9 cellular contexts compared by ENCODE assay signal in genomic region chr2:85439569-85439968, GRCh38. TPM values are rescaled to one million over a fixed set of nuclear protein-coding genes. Genes with fewer than 3 reads are reported as not detected.
DNase-seq lines count a peak whose midpoint lies in the region; ATAC-seq and TF ChIP-seq lines count a peak whose summit lies in the region.
"Not testable (repeated sequence)": the region's sequence is repeated elsewhere in the genome, so short reads cannot be mapped to it uniquely, and the experiment has no call there.
"Had no signal": no experiment of that assay in that cellular context is flagged by ENCODE, and none has a peak within 500 bp of the region (broad histone marks: within the 10 kb centered on the region; RNA-seq: fewer than 3 reads in every experiment).

No MANE protein-coding gene starts in this region.

- H3K36me3 Mint-ChIP-seq in CD4-positive, CD25-positive, alpha-beta regulatory T cell; T-cell; activated CD8-positive, alpha-beta T cell treated with anti-CD3 and anti-CD28 coated beads for 36 hours (ENCODE audit: low read depth); activated naive CD4-positive, alpha-beta T cell treated with anti-CD3 and anti-CD28 coated beads, Interleukin-2, amount 50 U/mL, for 24 hours; stimulated activated naive CD8-positive, alpha-beta T cell treated with anti-CD3 and anti-CD28 coated beads, Interleukin-15, Interleukin-2, amounts not matched to agents 100 ng/mL and 50 ng/mL, for 24 hours (ENCODE audit: low read depth): not testable (repeated sequence)

- CTCF ChIA-PET in T-cell (lab: Charles Lee): interaction anchor here in 1 of 2 donors (0.6 to 2.5 kb wide), 2 partner anchors 21 to 112 kb away, joined by 3 to 12 read pairs; no protein-coding TSS in a partner anchor
- CTCF ChIA-PET in activated CD8-positive, alpha-beta T cell treated with anti-CD3 and anti-CD28 coated beads for 36 hours (lab: Charles Lee): interaction anchor here (1.2 to 2.2 kb wide), 2 partner anchors 18 to 20 kb away, joined by 4 to 8 read pairs; no protein-coding TSS in a partner anchor

- peaks cover 33% of the 10 kb centered on the region for H3K4me1 ChIP-seq in CD4-positive, CD25-positive, alpha-beta regulatory T cell (ENCODE audit: control insufficient read depth, insufficient read depth, low read length, poor library complexity, severe bottlenecking)
- H3K4me1 ChIP-seq in muscle layer of duodenum (ENCODE audit: control insufficient read depth in 1 of 2, insufficient read depth in 2 of 2, low read length in 2 of 2) (peaks cover 15 to 19% of the 10 kb centered on the region in 2 donors), transverse colon (peaks cover 18 to 34% (median 25%) of the 10 kb centered on the region in 4 donors)

- not testable (repeated sequence) for H3K27me3 ChIP-seq in CD4-positive, CD25-positive, alpha-beta regulatory T cell (ENCODE audit: control insufficient read depth, insufficient read depth, low read length); muscle layer of duodenum (ENCODE audit: low read depth, low read length); transverse colon

- POLR2A ChIA-PET in T-cell (lab: Charles Lee): interaction anchor here in 1 of 2 donors (0.6 kb wide), 1 partner anchor 288 kb away, joined by 3 read pairs; no protein-coding TSS in a partner anchor
- POLR2A ChIA-PET in activated CD8-positive, alpha-beta T cell treated with anti-CD3 and anti-CD28 coated beads for 36 hours (lab: Charles Lee): interaction anchor here (1.0 to 24.1 kb wide), 3 partner anchors 85 to 112 kb away, joined by 3 to 382 read pairs (median 3); partner anchors contain the start of genes ELMOD3, MAT2A, RETSAT and TGOLN2

- H3K4me1 Mint-ChIP-seq in CD4-positive, CD25-positive, alpha-beta regulatory T cell: peaks cover 5 to 45% (median 23%) of the 10 kb centered on the region in 4 donors
- peaks cover 24 to 27% (median 26%) of the 10 kb centered on the region in 3 donors for H3K4me1 Mint-ChIP-seq in T-cell
- peaks cover 33% of the 10 kb centered on the region for H3K4me1 Mint-ChIP-seq in activated CD8-positive, alpha-beta T cell treated with anti-CD3 and anti-CD28 coated beads for 36 hours (ENCODE audit: low read depth)
- peaks cover 29% of the 10 kb centered on the region for H3K4me1 Mint-ChIP-seq in activated naive CD4-positive, alpha-beta T cell treated with anti-CD3 and anti-CD28 coated beads, Interleukin-2, amount 50 U/mL, for 24 hours
- H3K4me1 Mint-ChIP-seq in stimulated activated naive CD8-positive, alpha-beta T cell treated with anti-CD3 and anti-CD28 coated beads, Interleukin-15, Interleukin-2, amounts not matched to agents 100 ng/mL and 50 ng/mL, for 24 hours (ENCODE audit: low read depth): peaks cover 28% of the 10 kb centered on the region

- not testable (repeated sequence) for H3K36me3 ChIP-seq in CD4-positive, CD25-positive, alpha-beta regulatory T cell (ENCODE audit: control insufficient read depth, insufficient read depth, low read length); muscle layer of duodenum (ENCODE audit: control insufficient read depth in 1 of 2, insufficient read depth in 2 of 2, low read length in 2 of 2); transverse colon

- H3K4me3 ChIP-seq in CD4-positive, CD25-positive, alpha-beta regulatory T cell (ENCODE audit: low read depth, low read length): peak overlapping the region; percentile 14
- not testable (repeated sequence) for H3K4me3 ChIP-seq in muscle layer of duodenum (ENCODE audit: low read depth in 1 of 2, low read length in 2 of 2); transverse colon

- TF ChIP-seq POLR2A in transverse colon (IDR thresholded peaks at IDR 0.05): not testable (repeated sequence)

- not testable (repeated sequence) for H3K9me3 ChIP-seq in CD4-positive, CD25-positive, alpha-beta regulatory T cell (ENCODE audit: control insufficient read depth in 2 of 2, low read length in 2 of 2); muscle layer of duodenum (ENCODE audit: control insufficient read depth in 1 of 2, low read length in 2 of 2); transverse colon

- H3K4me3 Mint-ChIP-seq in CD4-positive, CD25-positive, alpha-beta regulatory T cell: peak overlapping the region; percentile 82 to 90 (median 88)
- peak overlapping the region in 1 of 3 donors; percentile 83 for H3K4me3 Mint-ChIP-seq in T-cell
- peak overlapping the region; percentile 73 for H3K4me3 Mint-ChIP-seq in activated CD8-positive, alpha-beta T cell treated with anti-CD3 and anti-CD28 coated beads for 36 hours
- peak overlapping the region; percentile 54 for H3K4me3 Mint-ChIP-seq in activated naive CD4-positive, alpha-beta T cell treated with anti-CD3 and anti-CD28 coated beads, Interleukin-2, amount 50 U/mL, for 24 hours
- H3K4me3 Mint-ChIP-seq in stimulated activated naive CD8-positive, alpha-beta T cell treated with anti-CD3 and anti-CD28 coated beads, Interleukin-15, Interleukin-2, amounts not matched to agents 100 ng/mL and 50 ng/mL, for 24 hours: peak overlapping the region; percentile 77

- peak overlapping the region; percentile 82 to 99 (median 92) for H3K27ac Mint-ChIP-seq in CD4-positive, CD25-positive, alpha-beta regulatory T cell
- peak overlapping the region; percentile 31 to 91 for H3K27ac Mint-ChIP-seq in T-cell
- H3K27ac Mint-ChIP-seq in activated CD8-positive, alpha-beta T cell treated with anti-CD3 and anti-CD28 coated beads for 36 hours: peak overlapping the region; percentile 93
- peak overlapping the region; percentile 23 for H3K27ac Mint-ChIP-seq in activated naive CD4-positive, alpha-beta T cell treated with anti-CD3 and anti-CD28 coated beads, Interleukin-2, amount 50 U/mL, for 24 hours
- H3K27ac Mint-ChIP-seq in stimulated activated naive CD8-positive, alpha-beta T cell treated with anti-CD3 and anti-CD28 coated beads, Interleukin-15, Interleukin-2, amounts not matched to agents 100 ng/mL and 50 ng/mL, for 24 hours: peak overlapping the region; percentile 89

- not testable (repeated sequence) for TF ChIP-seq CTCF in activated CD8-positive, alpha-beta T cell treated with anti-CD3 and anti-CD28 coated beads for 36 hours (IDR thresholded peaks at IDR 0.05); transverse colon (IDR thresholded peaks at IDR 0.05)

- H3K27ac ChIP-seq in CD4-positive, CD25-positive, alpha-beta regulatory T cell (ENCODE audit: insufficient read depth, low read length, poor library complexity, severe bottlenecking): peak overlapping the region; percentile 29
- H3K27ac ChIP-seq in caudate nucleus (ENCODE audit: low read depth, low read length) (peak overlapping the region; percentile 98), muscle layer of duodenum (ENCODE audit: low read length) (peak overlapping the region; percentile 90), transverse colon (peak overlapping the region; percentile 90 to 94 (median 94))

- not testable (repeated sequence) for H3K27me3 Mint-ChIP-seq in CD4-positive, CD25-positive, alpha-beta regulatory T cell; T-cell; activated CD8-positive, alpha-beta T cell treated with anti-CD3 and anti-CD28 coated beads for 36 hours; activated naive CD4-positive, alpha-beta T cell treated with anti-CD3 and anti-CD28 coated beads, Interleukin-2, amount 50 U/mL, for 24 hours; stimulated activated naive CD8-positive, alpha-beta T cell treated with anti-CD3 and anti-CD28 coated beads, Interleukin-15, Interleukin-2, amounts not matched to agents 100 ng/mL and 50 ng/mL, for 24 hours

- DNase-seq in CD4-positive, CD25-positive, alpha-beta regulatory T cell; T-cell; activated CD8-positive, alpha-beta T cell treated with anti-CD3 and anti-CD28 coated beads for 36 hours; caudate nucleus (lab: John Stamatoyannopoulos, UW); transverse colon: not testable (repeated sequence)

- WGBS in transverse colon (ENCODE audit: low coverage in 1 of 2), 2 donors: 95 to 100% methylated on average over 1 to 9 of the region's 9 CpGs

- not testable (repeated sequence) for ATAC-seq in CD4-positive, CD25-positive, alpha-beta regulatory T cell (ENCODE audit: low read depth in 2 of 2); T-cell (replicated peaks in 1 of 4); activated CD8-positive, alpha-beta T cell treated with anti-CD3 and anti-CD28 coated beads for 36 hours

- in situ Hi-C loops in transverse colon (cut with MboI; ENCODE audit: low pct_ligation_motif_present in 1 of 4, low pct_unique_long_range_greater_than_20kb in 1 of 4, low sequenced_read_pairs in 3 of 4): not testable (repeated sequence)

- not testable (repeated sequence) for H3K9me3 Mint-ChIP-seq in CD4-positive, CD25-positive, alpha-beta regulatory T cell; T-cell; activated CD8-positive, alpha-beta T cell treated with anti-CD3 and anti-CD28 coated beads for 36 hours; activated naive CD4-positive, alpha-beta T cell treated with anti-CD3 and anti-CD28 coated beads, Interleukin-2, amount 50 U/mL, for 24 hours; stimulated activated naive CD8-positive, alpha-beta T cell treated with anti-CD3 and anti-CD28 coated beads, Interleukin-15, Interleukin-2, amounts not matched to agents 100 ng/mL and 50 ng/mL, for 24 hours

- intact Hi-C loops in activated CD8-positive, alpha-beta T cell treated with anti-CD3 and anti-CD28 coated beads for 36 hours (cut with micrococcal nuclease): not testable (repeated sequence)
- intact Hi-C loops in transverse colon (cut with DNase I; ENCODE audit: low total_unique reads): loop anchor here (5.0 kb wide), 1 partner anchor 98 kb away; the partner anchor contains the start of gene MAT2A

- not testable (repeated sequence) for TF ChIP-seq EP300 in transverse colon (IDR thresholded peaks at IDR 0.05; ENCODE audit: low read depth)

RNA-seq across cellular contexts. Expression of gene SH2D6, which starts 21.1 kb away (rescaled TPM):
- total RNA-seq in CD4-positive, CD25-positive, alpha-beta regulatory T cell: 0.25 TPM
- polyA plus RNA-seq in CD4-positive, CD25-positive, alpha-beta regulatory T cell: not detected
- total RNA-seq in T-cell: 1 to 10 TPM in 1 of 5 donors, under 1 TPM in 3, not detected in 1; 0.49 to 1.1 (median 0.60) TPM
- total RNA-seq in activated CD8-positive, alpha-beta T cell treated with anti-CD3 and anti-CD28 coated beads for 36 hours: under 1 TPM; 0.77 to 0.96 TPM
- 10 to 100 TPM in 2 of 4 donors, 1 to 10 TPM in 1, not detected in 1; 7.6 to 14.2 (median 11.4) TPM for total RNA-seq in transverse colon
- total RNA-seq: M059J had no signal

RNA-seq across cellular contexts. Expression of gene CAPG, which starts 29.4 kb away (rescaled TPM):
- 44.5 TPM for total RNA-seq in CD4-positive, CD25-positive, alpha-beta regulatory T cell
- 10 to 100 TPM; 19.9 to 74.7 (median 44.6) TPM for polyA plus RNA-seq in CD4-positive, CD25-positive, alpha-beta regulatory T cell
- total RNA-seq in T-cell: 10 to 100 TPM; 30.1 to 71.7 (median 41.2) TPM
- 10 to 100 TPM; 18.7 to 19.3 TPM for total RNA-seq in activated CD8-positive, alpha-beta T cell treated with anti-CD3 and anti-CD28 coated beads for 36 hours
- total RNA-seq in transverse colon: 10 to 100 TPM; 18.3 to 92.1 (median 45.2) TPM

Comparison
In these comparisons a context has a peak if more than half of its experiments do, and no peak if none do; other contexts are left out.
1. H3K27ac ChIP-seq: peak in every context shown above with its lines; median percentile 98 in caudate nucleus; 94 in transverse colon; 90 in muscle layer of duodenum; 29 in CD4-positive, CD25-positive, alpha-beta regulatory T cell.
2. H3K27ac Mint-ChIP-seq: peak in every context shown above with its lines; median percentile 93 in activated CD8-positive, alpha-beta T cell treated with anti-CD3 and anti-CD28 coated beads for 36 hours; 92 in CD4-positive, CD25-positive, alpha-beta regulatory T cell; 89 in stimulated activated naive CD8-positive, alpha-beta T cell treated with anti-CD3 and anti-CD28 coated beads, Interleukin-15, Interleukin-2, amounts not matched to agents 100 ng/mL and 50 ng/mL, for 24 hours; 61 in T-cell; 23 in activated naive CD4-positive, alpha-beta T cell treated with anti-CD3 and anti-CD28 coated beads, Interleukin-2, amount 50 U/mL, for 24 hours.